In genomic region chr4:8410066-8410600, GRCh38 we compare ENCODE assay signal across 1 cellular context.
TF ChIP-seq lines count a peak whose summit lies in the region.

No MANE protein-coding gene starts in this region.

TF ChIP-seq in IMR-90, 13 proteins besides CTCF, POLR2A, EP300 and RAD21:
- TF ChIP-seq CEBPB (IDR thresholded peaks at IDR 0.05; ENCODE audit: low read depth, low read length) (no peak), CHD1 (IDR thresholded peaks at IDR 0.05; ENCODE audit: low read depth, low read length) (no peak), MXI1 (IDR thresholded peaks at IDR 0.05; ENCODE audit: borderline replicate concordance, low read depth, low read length) (no peak), SMC3 (IDR thresholded peaks at IDR 0.05; ENCODE audit: low read depth, low read length) (no peak), FOS (IDR thresholded peaks at IDR 0.05; ENCODE audit: low read depth, low read length) (no peak), USF2 (IDR thresholded peaks at IDR 0.05; ENCODE audit: low read depth, low read length) (no peak), ELK1 (IDR thresholded peaks at IDR 0.05; ENCODE audit: borderline replicate concordance, low read depth, low read length) (no peak)
